In genomic region chr11:69304258-69304657, GRCh38 we compare ENCODE assay signal across 17 cellular contexts. TPM values are rescaled to one million over a fixed set of nuclear protein-coding genes. Genes with fewer than 3 reads are reported as not detected.
DNase-seq lines count a peak whose midpoint lies in the region; ATAC-seq, FAIRE-seq and TF ChIP-seq lines count a peak whose summit lies in the region.
"Had no signal": no experiment of that assay in that cellular context is flagged by ENCODE, and none has a peak within 500 bp of the region (broad histone marks: within the 10 kb centered on the region; RNA-seq: fewer than 3 reads in every experiment).

No MANE protein-coding gene starts in this region.

- H3K9ac ChIP-seq in HepG2 (ENCODE audit: insufficient read depth, low read depth, low read length) (no peak overlapping the region), GM12878 (ENCODE audit: control insufficient read depth, insufficient read depth, low read length) (no peak overlapping the region)
- H3K9ac ChIP-seq: KMS-11 had no signal

- no peak for TF ChIP-seq RAD21 in HepG2 (CRISPR knock-in tag; IDR thresholded peaks at IDR 0.05)
- no peak for TF ChIP-seq RAD21 in GM12878 (IDR thresholded peaks at IDR 0.05; ENCODE audit: insufficient read depth, low read depth, low read length)

- H3K4me3 ChIP-seq in HepG2 (replicated peaks in 1 of 3; ENCODE audit: insufficient read depth in 1 of 3, low read depth in 2 of 3, low read length in 3 of 3) = no peak overlapping the region
- no peak overlapping the region for H3K4me3 ChIP-seq in right lobe of liver
- H3K4me3 ChIP-seq in GM12878 = no peak overlapping the region
- no peak overlapping the region for H3K4me3 ChIP-seq in brain microvascular endothelial cell (ENCODE audit: low read depth, low read length)

- H4K20me1 ChIP-seq in HepG2 (ENCODE audit: insufficient read depth, low read length) (no peaks in the 10 kb centered on the region), GM12878 (ENCODE audit: control insufficient read depth, insufficient read depth) (no peaks in the 10 kb centered on the region)

- CTCF ChIA-PET in HepG2 (lab: Yijun Ruan, JAX; ENCODE audit: low intra/inter-chr PET ratio, low total read pairs) (no interaction called here), GM12878 (lab: Yijun Ruan, JAX) (no interaction called here)

- H3K27me3 ChIP-seq in HepG2 (ENCODE audit: control insufficient read depth in 1 of 2, insufficient read depth in 2 of 2, low read length in 2 of 2) (peaks cover 3 to 28% of the 10 kb centered on the region in 2 experiments; a peak in 3 of 5 replicates), right lobe of liver (no peaks in the 10 kb centered on the region), GM12878 (replicated peaks in 1 of 2; ENCODE audit: control insufficient read depth in 2 of 2, insufficient read depth in 2 of 2, low read length in 1 of 2) (no peaks in the 10 kb centered on the region), brain microvascular endothelial cell (replicated peaks) (no peaks in the 10 kb centered on the region)

- H3K36me3 ChIP-seq in HepG2 (replicated peaks in 1 of 2; ENCODE audit: control insufficient read depth in 1 of 2, insufficient read depth in 2 of 2, low read length in 2 of 2) (no peaks in the 10 kb centered on the region), right lobe of liver (no peaks in the 10 kb centered on the region), GM12878 (ENCODE audit: control insufficient read depth in 2 of 2, insufficient read depth in 2 of 2, low read length in 1 of 2) (no peaks in the 10 kb centered on the region), brain microvascular endothelial cell (replicated peaks) (no peaks in the 10 kb centered on the region)

- no peak overlapping the region for H3K27ac ChIP-seq in HepG2 (ENCODE audit: extremely low read length, insufficient read depth, low read length)
- no peak overlapping the region for H3K27ac ChIP-seq in right lobe of liver
- H3K27ac ChIP-seq in GM12878 (ENCODE audit: control insufficient read depth, insufficient read depth) = no peak overlapping the region
- no peak overlapping the region for H3K27ac ChIP-seq in brain microvascular endothelial cell
- H3K27ac ChIP-seq: C4-2B, KMS-11 had no signal

- intact Hi-C loops in HepG2 (cut with micrococcal nuclease; ENCODE audit: unreplicated experiment) = no loop called here
- intact Hi-C loops in right lobe of liver (cut with DNase I) = loop anchor here in 1 of 2 donors (10.0 kb wide), 1 partner anchor 131 kb away; no protein-coding TSS in a partner anchor
- intact Hi-C loops in GM12878 (cut with micrococcal nuclease; ENCODE audit: unreplicated experiment) = no loop called here

- FAIRE-seq in HepG2 (lab: Jason Lieb, UNC) = no peak
- peak; percentile 57 for FAIRE-seq in HTR-8/SVneo (lab: Jason Lieb, UNC)
- no peak for FAIRE-seq in GM12878 (lab: Jason Lieb, UNC)
- FAIRE-seq: D721Med, H1 had no signal

- H3K4me1 ChIP-seq in HepG2 (ENCODE audit: insufficient read depth, low read length) (peaks cover 12% of the 10 kb centered on the region; the same call in 1 of the 2 replicates), right lobe of liver (peaks cover 0 to 18% (median 4%) of the 10 kb centered on the region in 4 donors), GM12878 (ENCODE audit: control insufficient read depth, insufficient read depth, low read length) (no peaks in the 10 kb centered on the region)

- POLR2A ChIA-PET in HepG2 (lab: Yijun Ruan, JAX) = no interaction called here
- POLR2A ChIA-PET in GM12878 (lab: Charles Lee) = no interaction called here

- TF ChIP-seq POLR2A in HepG2 (IDR thresholded peaks at IDR 0.05; ENCODE audit: insufficient read depth in 1 of 2, low read depth in 2 of 2, low read length in 2 of 2) = no peak
- no peak for TF ChIP-seq POLR2A in right lobe of liver (IDR thresholded peaks at IDR 0.05)
- no peak for TF ChIP-seq POLR2A in GM12878 (IDR thresholded peaks at IDR 0.05; ENCODE audit: low read depth, low read length)

- DNase-seq in HepG2 (ENCODE audit: low spot score) (no peak), right lobe of liver (no peak), HTR-8/SVneo (ENCODE audit: insufficient read length, low spot score) (no peak), GM12878 (ENCODE audit: low read depth, low spot score) (no peak), KBM-7 (no peak), SHP77 (lab: John Stamatoyannopoulos, UW) (no peak), brain microvascular endothelial cell (no peak)
- DNase-seq: ACHN; Caco-2; CD4-positive, alpha-beta T cell; DMS79; GDM1; H9 had no signal

- WGBS in HepG2 (ENCODE audit: low lambda C conversion rate) = 91% methylated on average over 1 of the region's 1 CpG
- WGBS in right lobe of liver (ENCODE audit: insufficient coverage, low coverage, low lambda C conversion rate, missing lambda C conversion rate) = 82% methylated on average over 1 of the region's 1 CpG
- 79% methylated on average over 1 of the region's 1 CpG for WGBS in GM12878 (ENCODE audit: insufficient coverage, insufficient replicate concordance, low lambda C conversion rate, missing lambda C conversion rate)

- TF ChIP-seq EP300 in HepG2 (IDR thresholded peaks at IDR 0.05; ENCODE audit: low read depth in 2 of 2, low read length in 2 of 2) = no peak
- no peak for TF ChIP-seq EP300 in HepG2 (CRISPR knock-in tag; IDR thresholded peaks at IDR 0.05; ENCODE audit: borderline replicate concordance)
- TF ChIP-seq EP300 in GM12878 (IDR thresholded peaks at IDR 0.05; ENCODE audit: borderline replicate concordance in 1 of 2, control insufficient read depth in 1 of 2, low read depth in 2 of 2, low read length in 2 of 2) = no peak

- RAD21 ChIA-PET in GM12878 (lab: Charles Lee; ENCODE audit: unreplicated experiment) = no interaction called here

- SMC1A ChIA-PET in GM12878 (lab: Charles Lee; ENCODE audit: uncharacterized antibody, unreplicated experiment) = interaction anchor here (1.3 kb wide), 1 partner anchor 11 kb away, joined by 4 read pairs; the partner anchor contains the start of gene MYEOV

- BruUV-seq in HepG2 (replicated peaks; lab: Mats Ljungman, UMichigan) = no TSS peak
- no TSS peak for BruUV-seq in GM12878 (replicated peaks; lab: Mats Ljungman, UMichigan)

- H2AFZ ChIP-seq in HepG2 (ENCODE audit: low read length) (no peak overlapping the region), GM12878 (ENCODE audit: control insufficient read depth, low read depth, low read length) (no peak overlapping the region)

- H3K79me2 ChIP-seq in HepG2 (ENCODE audit: insufficient read depth, low read length) (no peaks in the 10 kb centered on the region), GM12878 (ENCODE audit: control insufficient read depth, insufficient read depth, low read length) (no peaks in the 10 kb centered on the region)

- no peak for TF ChIP-seq CTCF in HepG2 (CRISPR knock-in tag; IDR thresholded peaks at IDR 0.05)
- no peak for TF ChIP-seq CTCF in right lobe of liver (IDR thresholded peaks at IDR 0.05)
- no peak for TF ChIP-seq CTCF in GM12878 (IDR thresholded peaks at IDR 0.05 in 2 of 3, conservative IDR thresholded peaks at IDR 0.05 in 1 of 3; ENCODE audit: control insufficient read depth in 2 of 3, extremely low read depth in 1 of 3, insufficient read depth in 1 of 3, low read depth in 3 of 3, low read length in 3 of 3)
- TF ChIP-seq CTCF in brain microvascular endothelial cell (IDR thresholded peaks at IDR 0.05; ENCODE audit: low read depth, low read length, missing control alignments) = no peak

- H3K9me3 ChIP-seq in HepG2 (ENCODE audit: low read length) (no peaks in the 10 kb centered on the region), right lobe of liver (no peaks in the 10 kb centered on the region), GM12878 (replicated peaks; ENCODE audit: control insufficient read depth, insufficient read depth, low read length) (no peaks in the 10 kb centered on the region)
- H3K9me3 ChIP-seq: Caco-2 had no signal

- in situ Hi-C loops in HepG2 (cut with HindIII; ENCODE audit: extremely low pct_ligation_motif_present, low pct_unique_long_range_greater_than_20kb) = no loop called here
- in situ Hi-C loops in GM12878 (cut with MboI) = no loop called here
- in situ Hi-C loops in KBM-7 (cut with MboI; ENCODE audit: low pct_unique_long_range_greater_than_20kb, low sequenced_read_pairs) = no loop called here
- in situ Hi-C loops in brain microvascular endothelial cell (cut with HindIII; ENCODE audit: low pct_ligation_motif_present, low sequenced_read_pairs) = no loop called here

- H3K4me2 ChIP-seq in HepG2 (ENCODE audit: low read depth, low read length) (no peak overlapping the region), GM12878 (ENCODE audit: control insufficient read depth, insufficient read depth) (no peak overlapping the region)
- H3K4me2 ChIP-seq: KMS-11 had no signal

- no peak for ATAC-seq in HepG2
- no peak for ATAC-seq in right lobe of liver
- ATAC-seq in GM12878 = no peak

RNA-seq across cellular contexts. Expression of gene MYEOV, which starts 10.3 kb away (rescaled TPM):
- 0.17 and 0.33 TPM in 2 replicates for total RNA-seq in HepG2 (2016; rRNA removed; fragmentation: Illumina TruSeq; extraction: Trizol)
- 0.40 TPM in 1 of 2 replicates, not detected in the other for total RNA-seq in HepG2 (2016; cell fraction: cytosol; rRNA removed; fragmentation: Illumina TruSeq; extraction: Trizol; ENCODE audit: low read depth)
- 0.30 and 0.54 TPM in 2 replicates for total RNA-seq in HepG2 (2016; cell fraction: insoluble cytoplasmic fraction; rRNA removed; fragmentation: Illumina TruSeq; extraction: Trizol)
- 0.28 and 0.34 TPM in 2 replicates for total RNA-seq in HepG2 (2016; cell fraction: membrane; rRNA removed; fragmentation: Illumina TruSeq; extraction: Trizol)
- 0.28 and 0.60 TPM in 2 replicates for total RNA-seq in HepG2 (2016; cell fraction: nucleus; rRNA removed; fragmentation: Illumina TruSeq; extraction: Trizol)
- polyA plus RNA-seq in HepG2 (2011; rRNA removed) = 1.6 and 1.8 TPM in 2 replicates
- polyA plus RNA-seq in HepG2 (2011; cell fraction: cytosol; rRNA removed) = 1.0 and 1.6 TPM in 2 replicates
- polyA plus RNA-seq in HepG2 (2011; cell fraction: nucleus; rRNA removed) = 1.6 and 2.7 TPM in 2 replicates
- 0.12 and 0.20 TPM in 2 replicates for polyA plus RNA-seq in HepG2 (2012)
- 0.37 and 0.49 TPM in 2 replicates for polyA plus RNA-seq in HepG2 (2016; cell fraction: cytosol; fragmentation: Illumina TruSeq; extraction: Trizol; ENCODE audit: low read depth)
- polyA plus RNA-seq in HepG2 (2016; cell fraction: insoluble cytoplasmic fraction; fragmentation: Illumina TruSeq; extraction: Trizol; ENCODE audit: low read depth) = 0.14 and 0.45 TPM in 2 replicates
- 0.34 and 0.61 TPM in 2 replicates for polyA plus RNA-seq in HepG2 (2016; cell fraction: membrane; fragmentation: Illumina TruSeq; extraction: Trizol; ENCODE audit: low read depth)
- polyA plus RNA-seq in HepG2 (2016; cell fraction: nucleus; fragmentation: Illumina TruSeq; extraction: Trizol; ENCODE audit: insufficient read depth, low read depth) = 0.39 TPM in 1 of 2 replicates, not detected in the other
- 0.58 and 2.6 TPM in 2 replicates for polyA minus RNA-seq in HepG2 (2011; rRNA and poly(A)+ RNA removed; ENCODE audit: low replicate concordance)
- polyA minus RNA-seq in HepG2 (2011; cell fraction: cytosol; rRNA and poly(A)+ RNA removed) = 0.35 and 0.79 TPM in 2 replicates
- polyA minus RNA-seq in HepG2 (2011; cell fraction: nucleus; rRNA and poly(A)+ RNA removed) = 1.8 and 1.9 TPM in 2 replicates
- total RNA-seq in right lobe of liver = 1 to 10 TPM in 1 of 6 experiments, under 1 TPM in 3, not detected in 2; 0.25 to 1.2 (median 0.70) TPM
- total RNA-seq in GM12878 (2013; cell fraction: nucleolus; rRNA removed) = 0.63 and 2.6 TPM in 2 replicates
- 0.40 TPM in 1 of 2 replicates, not detected in the other for total RNA-seq in GM12878 (2014; rRNA removed)
- 0.13 TPM in 1 of 2 replicates, not detected in the other for total RNA-seq in GM12878 (2014; rRNA removed; fragmentation: Illumina TruSeq; extraction: Trizol)
- total RNA-seq in GM12878 (2021) = 0.18 and 0.53 TPM in 2 replicates
- polyA plus RNA-seq in GM12878 (2011; ENCODE audit: low read depth) = 0.10 TPM
- polyA plus RNA-seq in GM12878 (2011; rRNA removed) = 0.26 and 0.72 TPM in 2 replicates
- 0.30 and 0.33 TPM in 2 replicates for polyA plus RNA-seq in GM12878 (2011; cell fraction: cytosol; rRNA removed)
- polyA plus RNA-seq in GM12878 (2011; cell fraction: nucleus; rRNA removed) = 0.44 and 0.73 TPM in 2 replicates
- polyA plus RNA-seq in GM12878 (2012) = 0.52 and 0.55 TPM in 2 replicates
- 0.40 and 0.51 TPM in 2 replicates for polyA plus RNA-seq in GM12878 (2014; fragmentation: Illumina TruSeq; extraction: Trizol)
- under 1 TPM in 1 of 2 experiments, not detected in 1; 0.05 TPM for polyA plus RNA-seq in GM12878 (2014; fragmentation: Nextera tagmentation; extraction: Ambion mirVana)
- polyA plus RNA-seq in GM12878 (2014; rRNA removed) = 0.19 and 0.29 TPM in 2 replicates
- not detected for polyA plus RNA-seq in GM12878 (2016; fragmentation: Nextera tagmentation; extraction: Ambion mirVana)
- 0.22 and 0.57 TPM in 2 replicates for polyA minus RNA-seq in GM12878 (2011; rRNA and poly(A)+ RNA removed)
- not detected in 2 replicates for polyA minus RNA-seq in GM12878 (2011; cell fraction: cytosol; rRNA and poly(A)+ RNA removed)
- polyA minus RNA-seq in GM12878 (2011; cell fraction: nucleus; rRNA and poly(A)+ RNA removed) = 0.73 TPM in 1 of 2 replicates, not detected in the other
- total RNA-seq: CD4-positive, alpha-beta T cell had no signal

Comparison
In these comparisons a context has a peak if more than half of its experiments do, and no peak if none do; other contexts are left out.
1. Of the 75 proteins assayed by ChIP-seq in both HepG2 and GM12878: peak only in HepG2: none; only in GM12878: ZNF24; in both: none; in neither: 74.